In the genomic region with DNA sequence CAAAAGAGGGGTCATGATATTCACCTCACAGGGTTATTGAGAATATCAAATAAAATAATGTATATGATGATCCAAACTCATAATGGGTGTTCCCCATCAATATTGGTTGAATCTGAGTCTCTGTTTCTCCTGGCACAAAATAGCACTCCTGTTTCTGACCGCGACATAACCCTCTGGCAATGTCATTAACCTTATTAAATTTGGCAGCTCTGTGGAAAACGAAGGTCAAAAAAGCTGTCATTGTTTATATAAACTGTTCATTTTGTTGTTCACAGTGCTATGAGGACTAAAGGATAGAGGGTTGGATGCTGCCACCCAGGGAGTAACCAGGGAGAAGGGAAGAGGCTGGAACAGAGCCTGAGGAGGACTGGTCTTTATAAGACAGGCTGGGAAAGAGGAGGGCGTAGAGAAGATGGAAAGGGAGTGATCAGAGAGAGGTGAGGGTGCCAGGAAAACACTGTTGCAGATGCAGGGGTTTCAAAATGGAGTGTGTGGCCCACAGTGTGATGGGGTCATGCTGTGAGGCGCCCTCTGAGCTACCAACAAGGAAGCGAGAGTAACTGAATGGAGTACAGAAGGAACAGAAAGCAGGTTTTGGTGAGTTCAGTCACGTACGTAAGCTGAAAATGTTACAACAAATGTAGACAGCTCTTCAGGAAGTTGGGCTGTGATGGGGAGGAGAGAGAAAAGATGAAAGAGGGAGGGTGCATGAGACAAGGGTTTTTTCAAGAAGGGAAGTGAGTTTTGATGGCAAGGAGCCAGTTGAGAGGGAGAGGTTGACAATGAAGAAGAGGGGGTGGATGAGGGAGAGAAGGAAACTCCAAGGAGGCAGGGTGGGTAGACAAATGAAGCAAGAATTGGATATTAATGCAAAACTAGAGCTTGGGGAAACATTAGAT, we compare ENCODE assay signal across 8 cellular contexts.
DNase-seq lines count a peak whose midpoint lies in the region; ATAC-seq and TF ChIP-seq lines count a peak whose summit lies in the region.

No MANE protein-coding gene starts in this region.

- peak overlapping the region; percentile 95 for H3K27ac Mint-ChIP-seq in T-helper 1 cell treated with Interleukin-12 subunit alpha and Interleukin-12 subunit beta and Interleukin-4 antibody, amounts not matched to agents 30 μg/mL and 1 μg/mL, for 36 hours

- ATAC-seq in HG03066 (IDR thresholded peaks at IDR 0.05; ENCODE audit: low read depth, unreplicated experiment), result peak; percentile 97
- peak; percentile 51 for ATAC-seq in left lung

- peaks cover 5 to 13% of the 10 kb centered on the region in 2 donors for H3K4me1 ChIP-seq in left lung
- peaks cover 8% of the 10 kb centered on the region; the same call in 1 of the 2 replicates for H3K4me1 ChIP-seq in BE2C

- H3K27ac ChIP-seq in left lung, result no peak overlapping the region

- H3K4me3 ChIP-seq in left lung (no peak overlapping the region), BE2C (ENCODE audit: low read depth, low read length) (no peak overlapping the region)

- H3K9me3 Mint-ChIP-seq in T-helper 1 cell treated with Interleukin-12 subunit alpha and Interleukin-12 subunit beta and Interleukin-4 antibody, amounts not matched to agents 30 μg/mL and 1 μg/mL, for 36 hours, result peaks cover 3% of the 10 kb centered on the region

- intact Hi-C loops in left lung (cut with DNase I), result no loop called here

- peaks cover 43% of the 10 kb centered on the region for H3K4me1 Mint-ChIP-seq in T-helper 1 cell treated with Interleukin-12 subunit alpha and Interleukin-12 subunit beta and Interleukin-4 antibody, amounts not matched to agents 30 μg/mL and 1 μg/mL, for 36 hours (ENCODE audit: low read depth)

- DNase-seq in stimulated activated naive CD4-positive, alpha-beta T cell (lab: John Stamatoyannopoulos, UW), result peak; percentile 20 to 89 (median 66)
- DNase-seq in stimulated activated naive CD4-positive, alpha-beta T cell treated with Interleukin-2 at 50 U/mL for 16 hours (lab: John Stamatoyannopoulos, UW), result no peak
- DNase-seq in left lung, result no peak
- DNase-seq in NCI-H2196 (lab: John Stamatoyannopoulos, UW; ENCODE audit: unreplicated experiment), result no peak
- no peak for DNase-seq in amniotic stem cell (lab: John Stamatoyannopoulos, UW)
- no peak for DNase-seq in BE2C

- TF ChIP-seq CTCF in left lung (IDR thresholded peaks at IDR 0.05) (no peak), BE2C (IDR thresholded peaks at IDR 0.05; ENCODE audit: low read depth, low read length) (no peak)

- H3K27me3 ChIP-seq in left lung, result peaks cover 0 to 3% of the 10 kb centered on the region in 2 donors
- no peaks in the 10 kb centered on the region for H3K27me3 ChIP-seq in BE2C

- no peaks in the 10 kb centered on the region for H3K27me3 Mint-ChIP-seq in T-helper 1 cell treated with Interleukin-12 subunit alpha and Interleukin-12 subunit beta and Interleukin-4 antibody, amounts not matched to agents 30 μg/mL and 1 μg/mL, for 36 hours (ENCODE audit: low read depth)

- H3K9me3 ChIP-seq in left lung (no peaks in the 10 kb centered on the region), BE2C (no peaks in the 10 kb centered on the region)

- H3K4me3 Mint-ChIP-seq in T-helper 1 cell treated with Interleukin-12 subunit alpha and Interleukin-12 subunit beta and Interleukin-4 antibody, amounts not matched to agents 30 μg/mL and 1 μg/mL, for 36 hours, result peak overlapping the region; percentile 61

- peaks cover 17% of the 10 kb centered on the region for H3K36me3 Mint-ChIP-seq in T-helper 1 cell treated with Interleukin-12 subunit alpha and Interleukin-12 subunit beta and Interleukin-4 antibody, amounts not matched to agents 30 μg/mL and 1 μg/mL, for 36 hours (ENCODE audit: low read depth)

- no peaks in the 10 kb centered on the region for H3K36me3 ChIP-seq in left lung
- H3K36me3 ChIP-seq in BE2C, result no peaks in the 10 kb centered on the region

Comparison
In these comparisons a context has a peak if more than half of its experiments do, and no peak if none do; other contexts are left out.
1. DNase-seq: peak in stimulated activated naive CD4-positive, alpha-beta T cell (6 of 6); none in stimulated activated naive CD4-positive, alpha-beta T cell treated with Interleukin-2 at 50 U/mL for 16 hours (single experiment), left lung (0 of 2), NCI-H2196 (single experiment), amniotic stem cell (single experiment) and BE2C (single experiment).